ENCODE assay signal across 8 cellular contexts in genomic region chr17:59366773-59367656, GRCh38. TPM values are rescaled to one million over a fixed set of nuclear protein-coding genes. Genes with fewer than 3 reads are reported as not detected.
A peak's percentile ranks its signal among the peaks of the same experiment; 100 is the strongest.
DNase-seq lines count a peak whose midpoint lies in the region; FAIRE-seq and TF ChIP-seq lines count a peak whose summit lies in the region.

No MANE protein-coding gene starts in this region.

- TF ChIP-seq CTCF in SK-N-SH (IDR thresholded peaks at IDR 0.05) = no peak

- H2AFZ ChIP-seq in SK-N-SH (ENCODE audit: low read depth) = no peak overlapping the region

- peaks cover 17% of the 10 kb centered on the region; the same call in 1 of the 2 replicates for H3K79me2 ChIP-seq in SK-N-SH (ENCODE audit: insufficient read depth)

- CTCF ChIA-PET in SK-N-SH (lab: Yijun Ruan, JAX) = interaction anchor here (1.0 to 2.5 kb wide), 6 partner anchors 9 to 58 kb away, joined by 4 to 15 read pairs (median 6); no protein-coding TSS in a partner anchor

- TF ChIP-seq RAD21 in SK-N-SH (IDR thresholded peaks at IDR 0.05; ENCODE audit: low read length) = no peak; the same call in 1 of the 2 replicates

- H3K36me3 ChIP-seq in SK-N-SH (replicated peaks in 1 of 2; ENCODE audit: control insufficient read depth in 1 of 2, insufficient read depth in 2 of 2, low read length in 1 of 2) = no peaks in the 10 kb centered on the region
- no peaks in the 10 kb centered on the region for H3K36me3 ChIP-seq in rectal smooth muscle tissue (ENCODE audit: control insufficient read depth, insufficient read depth, low read length)

- H3K4me2 ChIP-seq in SK-N-SH = peak overlapping the region; percentile 29

- peak overlapping the region; percentile 17; the same call in 1 of the 2 replicates for H3K9ac ChIP-seq in SK-N-SH
- no peak overlapping the region for H3K9ac ChIP-seq in rectal smooth muscle tissue (ENCODE audit: low read length)

- POLR2A ChIA-PET in SK-N-SH (lab: Yijun Ruan, JAX) = interaction anchor here (1.1 kb wide), 1 partner anchor 21 kb away, joined by 3 read pairs; no protein-coding TSS in a partner anchor

- H4K20me1 ChIP-seq in SK-N-SH (ENCODE audit: insufficient read depth) = no peaks in the 10 kb centered on the region; the same call in 1 of the 2 replicates

- TF ChIP-seq POLR2A in GM12891 (IDR thresholded peaks at IDR 0.05; ENCODE audit: low read depth, low read length) = no peak

- H3K27ac ChIP-seq in SK-N-SH (ENCODE audit: low read depth in 2 of 2, low read length in 1 of 2) = peak overlapping the region; percentile 55 to 62
- H3K27ac ChIP-seq in rectal smooth muscle tissue (ENCODE audit: low read depth, low read length) = peak overlapping the region; percentile 82

- 64% methylated on average over 8 of the region's 8 CpGs for WGBS in SK-N-SH (ENCODE audit: low lambda C conversion rate)

- no peaks in the 10 kb centered on the region for H3K9me2 ChIP-seq in SK-N-SH

- DNase-seq in NCI-H2081 (lab: John Stamatoyannopoulos, UW) (peak; percentile 33 to 58), NCI-H2081 treated with DMSO at 0.1 percent for 48 hours (lab: John Stamatoyannopoulos, UW) (no peak), SK-N-SH (no peak), glomerular visceral epithelial cell (ENCODE audit: extremely low spot score) (peak; percentile 68), GM12891 (ENCODE audit: insufficient read length, low spot score) (no peak), Kasumi-1 (lab: John Stamatoyannopoulos, UW) (no peak), ecto neural progenitor cell (ENCODE audit: low spot score) (no peak)

- peak in 1 of 2 experiments; percentile 27; a peak in 1 of 4 replicates for TF ChIP-seq EP300 in SK-N-SH (IDR thresholded peaks at IDR 0.05; ENCODE audit: borderline replicate concordance in 1 of 2, low read depth in 1 of 2, low read length in 1 of 2)

- H3K4me1 ChIP-seq in SK-N-SH (ENCODE audit: control insufficient read depth in 1 of 2, insufficient read depth in 2 of 2, low read depth in 1 of 2, low read length in 1 of 2) (peaks cover 45 to 57% of the 10 kb centered on the region in 2 experiments), rectal smooth muscle tissue (ENCODE audit: control insufficient read depth, insufficient read depth, low read length) (peaks cover 66% of the 10 kb centered on the region)

- peaks cover 18% of the 10 kb centered on the region for H3F3A ChIP-seq in SK-N-SH (replicated peaks; ENCODE audit: insufficient read depth)

- H3K4me3 ChIP-seq in SK-N-SH (ENCODE audit: low read depth in 2 of 2, low read length in 1 of 2) = no peak overlapping the region
- peak overlapping the region; percentile 0 for H3K4me3 ChIP-seq in rectal smooth muscle tissue (ENCODE audit: low read length)

- FAIRE-seq in GM12891 (lab: Jason Lieb, UNC) = no peak

- H3K27me3 ChIP-seq in SK-N-SH (ENCODE audit: insufficient read depth) = no peaks in the 10 kb centered on the region
- H3K27me3 ChIP-seq in rectal smooth muscle tissue (ENCODE audit: control insufficient read depth, insufficient read depth, low read length) = no peaks in the 10 kb centered on the region

- no peaks in the 10 kb centered on the region for H3K9me3 ChIP-seq in SK-N-SH

TF ChIP-seq in SK-N-SH, 30 proteins besides CTCF, POLR2A, EP300 and RAD21 (continues in another document):
- TF ChIP-seq ELF1 (IDR thresholded peaks at IDR 0.05) (no peak), TCF12 (IDR thresholded peaks at IDR 0.05) (peak; percentile 62), REST (IDR thresholded peaks at IDR 0.05; ENCODE audit: low read depth, low read length) (no peak), PBX3 (IDR thresholded peaks at IDR 0.05) (0 out of 2 replicates have a peak, but pooled peaks have one; percentile 25), RXRA (IDR thresholded peaks at IDR 0.05; ENCODE audit: borderline replicate concordance, low read depth) (no peak; the same call in 1 of the 2 replicates), MAX (IDR thresholded peaks at IDR 0.05; ENCODE audit: low read depth) (peak; percentile 51; the same call in 1 of the 2 replicates)

TF ChIP-seq in GM12891, 5 proteins besides CTCF, POLR2A, EP300 and RAD21:
- no peak for TF ChIP-seq SPI1 (IDR thresholded peaks at IDR 0.05; ENCODE audit: low read depth, low read length)
- no peak for TF ChIP-seq TAF1 (IDR thresholded peaks at IDR 0.05; ENCODE audit: low read depth, low read length)
- TF ChIP-seq POU2F2 (IDR thresholded peaks at IDR 0.05; ENCODE audit: low read depth, low read length) = no peak
- TF ChIP-seq PAX5 (IDR thresholded peaks at IDR 0.05; ENCODE audit: insufficient read depth, low read length, severe bottlenecking) = no peak
- TF ChIP-seq POLR2AphosphoS5 (IDR thresholded peaks at IDR 0.05; ENCODE audit: low read depth, low read length) = no peak

RNA-seq across cellular contexts. Expression of gene YPEL2, which starts 35.6 kb away (rescaled TPM):
- 3.2 and 5.5 TPM in 2 replicates for polyA plus RNA-seq in SK-N-SH (2012; rRNA removed)
- 4.7 and 5.4 TPM in 2 replicates for polyA plus RNA-seq in SK-N-SH (2012; cell fraction: cytosol; rRNA removed)
- polyA plus RNA-seq in SK-N-SH (2012; cell fraction: nucleus; rRNA removed) = 5.5 and 10.2 TPM in 2 replicates
- 1.3 TPM for polyA plus RNA-seq in GM12891 (2012; ENCODE audit: low read depth, missing spikeins)

Comparison
In these comparisons a context has a peak if more than half of its experiments do, and no peak if none do; other contexts are left out.
1. DNase-seq: peak in NCI-H2081 (2 of 2) and glomerular visceral epithelial cell (single experiment); none in NCI-H2081 treated with DMSO at 0.1 percent for 48 hours (single experiment), SK-N-SH (single experiment), GM12891 (single experiment), Kasumi-1 (0 of 2) and ecto neural progenitor cell (single experiment).